Comparison of ENCODE assay signal across 21 cellular contexts in genomic region chr3:4794331-4794730, GRCh38.
"Had no signal": no experiment of that assay in that cellular context is flagged by ENCODE, and none has a peak within 500 bp of the region (broad histone marks: within the 10 kb centered on the region; RNA-seq: fewer than 3 reads in every experiment).

No MANE protein-coding gene starts in this region.

- H3K4me3 Mint-ChIP-seq: activated T-cell treated with anti-CD3 and anti-CD28 coated beads, Interleukin-2, amount 50 U/mL, for 4 hours; naive thymus-derived CD4-positive, alpha-beta T cell; neural crest cell; T-cell had no signal

- H3K27me3 Mint-ChIP-seq: naive thymus-derived CD4-positive, alpha-beta T cell; T-cell had no signal

- DNase-seq: activated CD4-positive, alpha-beta T cell treated with anti-CD3 and anti-CD28 coated beads for 1 hour; activated CD4-positive, alpha-beta T cell treated with anti-CD3 and anti-CD28 coated beads, Interleukin-2, amount 50 U/mL, for 4 hours; activated CD8-positive, alpha-beta memory T cell treated with anti-CD3 and anti-CD28 coated beads, Interleukin-2, amount 50 U/mL, for 48 hours; activated naive CD4-positive, alpha-beta T cell treated with Interleukin-2 at 50 U/mL for 16 hours; activated T-cell treated with anti-CD3 and anti-CD28 coated beads, Interleukin-2, amount 50 U/mL, for 4 hours; anterior cingulate cortex; brain microvascular endothelial cell; central memory CD4-positive, alpha-beta T cell; dermis blood vessel endothelial cell; effector CD8-positive, alpha-beta T cell; foreskin melanocyte; islet precursor cell; naive thymus-derived CD4-positive, alpha-beta T cell; posterior cingulate gyrus; spleen; stimulated activated CD4-positive, alpha-beta T cell treated with anti-CD3 and anti-CD28 coated beads, Interleukin-4, amount 100 ng/mL, for 1 hour; stimulated activated naive CD4-positive, alpha-beta T cell treated with Interleukin-2 at 50 U/mL for 16 hours; T-cell had no signal

- H3K9me3 Mint-ChIP-seq: activated T-cell treated with anti-CD3 and anti-CD28 coated beads, Interleukin-2, amount 50 U/mL, for 4 hours; neural crest cell; T-cell had no signal

- H3K4me1 Mint-ChIP-seq: T-cell had no signal

- ATAC-seq: activated T-cell treated with anti-CD3 and anti-CD28 coated beads, Interleukin-2, amount 50 U/mL, for 4 hours; left lobe of liver; naive thymus-derived CD4-positive, alpha-beta T cell; SK-N-SH treated with all-trans-retinoic acid at 6 μM for 48 hours; T-cell had no signal

- H3K27ac Mint-ChIP-seq: T-cell had no signal
